In genomic region chr6:3372912-3373554, GRCh38 we compare ENCODE assay signal across 1 cellular context.
TF ChIP-seq lines count a peak whose summit lies in the region.

No MANE protein-coding gene starts in this region.

TF ChIP-seq in HepG2, 621 proteins besides CTCF, POLR2A, EP300 and RAD21 (continued from another document and continues in another):
- TF ChIP-seq HOMEZ (CRISPR knock-in tag; IDR thresholded peaks at IDR 0.05; ENCODE audit: low read depth) (peak; percentile 51; the same call in 1 of the 2 replicates), HDAC2 (CRISPR knock-in tag; IDR thresholded peaks at IDR 0.05) (peak; percentile 92), TGIF2 (CRISPR knock-in tag; IDR thresholded peaks at IDR 0.05) (peak; percentile 70; the same call in 1 of the 2 replicates), ESRRA (CRISPR knock-in tag; IDR thresholded peaks at IDR 0.05; ENCODE audit: low read depth) (peak; percentile 71; the same call in 1 of the 2 replicates), ISX (CRISPR knock-in tag; conservative IDR thresholded peaks at IDR 0.05) (no peak), NFATC3 (CRISPR knock-in tag; IDR thresholded peaks at IDR 0.05) (no peak), PHF20 (CRISPR knock-in tag; IDR thresholded peaks at IDR 0.05) (0 out of 2 replicates have a peak, but pooled peaks have one; percentile 30), POGK (CRISPR knock-in tag; conservative IDR thresholded peaks at IDR 0.05) (no peak), LCORL (IDR thresholded peaks at IDR 0.05) (no peak), LCORL (CRISPR knock-in tag; IDR thresholded peaks at IDR 0.05) (peak; percentile 57; the same call in 1 of the 2 replicates), NFE2L1 (CRISPR knock-in tag; IDR thresholded peaks at IDR 0.05; ENCODE audit: borderline replicate concordance) (no peak), FOXP1 (IDR thresholded peaks at IDR 0.05) (no peak), FOXP1 (CRISPR knock-in tag; IDR thresholded peaks at IDR 0.05) (peak; percentile 60; the same call in 1 of the 2 replicates), ZNF331 (CRISPR knock-in tag; IDR thresholded peaks at IDR 0.05) (peak; percentile 69; the same call in 1 of the 2 replicates), PPARG (CRISPR knock-in tag; conservative IDR thresholded peaks at IDR 0.05) (peak; percentile 43; the same call in 1 of the 2 replicates), NFKBIZ (CRISPR knock-in tag; IDR thresholded peaks at IDR 0.05) (peak; percentile 44; the same call in 1 of the 2 replicates), ZNF230 (CRISPR knock-in tag; IDR thresholded peaks at IDR 0.05) (no peak), GABPB1 (CRISPR knock-in tag; IDR thresholded peaks at IDR 0.05) (peak; percentile 61; the same call in 1 of the 2 replicates), ZBTB49 (CRISPR knock-in tag; IDR thresholded peaks at IDR 0.05; ENCODE audit: borderline replicate concordance) (peak; percentile 14; the same call in 1 of the 2 replicates), FOXA1 (IDR thresholded peaks at IDR 0.05) (no peak), FOXA1 (CRISPR knock-in tag; IDR thresholded peaks at IDR 0.05) (peak; percentile 65), HNF1B (CRISPR knock-in tag; IDR thresholded peaks at IDR 0.05) (peak; percentile 64), FOXO1 (CRISPR knock-in tag; IDR thresholded peaks at IDR 0.05) (peak; percentile 87), XRCC5 (optimal IDR thresholded peaks at IDR 0.05; ENCODE audit: low read length) (peak; percentile 56), ZFX (CRISPR knock-in tag; IDR thresholded peaks at IDR 0.05; ENCODE audit: low read depth) (peak; percentile 49), NCOA2 (CRISPR knock-in tag; IDR thresholded peaks at IDR 0.05) (peak; percentile 77), ZNF850 (CRISPR knock-in tag; conservative IDR thresholded peaks at IDR 0.05) (no peak), ZNF569 (CRISPR knock-in tag; IDR thresholded peaks at IDR 0.05; ENCODE audit: borderline replicate concordance) (no peak), ZSCAN9 (CRISPR knock-in tag; IDR thresholded peaks at IDR 0.05; ENCODE audit: borderline replicate concordance) (0 out of 2 replicates have a peak, but pooled peaks have one; percentile 71), SIX4 (CRISPR knock-in tag; IDR thresholded peaks at IDR 0.05) (peak; percentile 62; the same call in 1 of the 2 replicates), MXD1 (CRISPR knock-in tag; IDR thresholded peaks at IDR 0.05) (peak; percentile 48; the same call in 1 of the 2 replicates), SOX5 (CRISPR knock-in tag; IDR thresholded peaks at IDR 0.05; ENCODE audit: borderline replicate concordance) (peak; percentile 61; the same call in 1 of the 2 replicates), TBX2 (CRISPR knock-in tag; IDR thresholded peaks at IDR 0.05; ENCODE audit: borderline replicate concordance) (peak; percentile 71; the same call in 1 of the 2 replicates), SATB2 (CRISPR knock-in tag; IDR thresholded peaks at IDR 0.05) (0 out of 2 replicates have a peak, but pooled peaks have one; percentile 32), EHMT2 (IDR thresholded peaks at IDR 0.05; ENCODE audit: borderline replicate concordance, low read depth, low read length) (no peak), GATA4 (IDR thresholded peaks at IDR 0.05; ENCODE audit: borderline replicate concordance, low read depth) (peak; percentile 32; the same call in 1 of the 2 replicates), YEATS2 (CRISPR knock-in tag; IDR thresholded peaks at IDR 0.05; ENCODE audit: borderline replicate concordance) (0 out of 2 replicates have a peak, but pooled peaks have one; percentile 11), MEIS1 (CRISPR knock-in tag; IDR thresholded peaks at IDR 0.05; ENCODE audit: borderline replicate concordance) (peak; percentile 61; the same call in 1 of the 2 replicates), ZNF34 (CRISPR knock-in tag; IDR thresholded peaks at IDR 0.05; ENCODE audit: borderline replicate concordance) (peak; percentile 29; the same call in 1 of the 2 replicates), RXRB (CRISPR knock-in tag; IDR thresholded peaks at IDR 0.05; ENCODE audit: borderline replicate concordance) (peak; percentile 87), POGZ (CRISPR knock-in tag; IDR thresholded peaks at IDR 0.05) (peak; percentile 63; the same call in 1 of the 2 replicates), ZBTB26 (CRISPR knock-in tag; IDR thresholded peaks at IDR 0.05; ENCODE audit: borderline replicate concordance) (0 out of 2 replicates have a peak, but pooled peaks have one; percentile 35), FUBP1 (CRISPR knock-in tag; IDR thresholded peaks at IDR 0.05; ENCODE audit: borderline replicate concordance) (no peak), ZNF646 (CRISPR knock-in tag; IDR thresholded peaks at IDR 0.05) (peak; percentile 90)
